ENCODE assay signal across 8 cellular contexts in genomic region chr20:4026093-4026601, GRCh38. TPM values are rescaled to one million over a fixed set of nuclear protein-coding genes. Genes with fewer than 3 reads are reported as not detected.
DNase-seq lines count a peak whose midpoint lies in the region; ATAC-seq and TF ChIP-seq lines count a peak whose summit lies in the region.

No MANE protein-coding gene starts in this region.

- H2AFZ ChIP-seq in hepatocyte = no peak overlapping the region

- CTCF ChIA-PET in activated CD8-positive, alpha-beta memory T cell treated with anti-CD3 and anti-CD28 coated beads, Interleukin-2, amount 10 ng/mL, durations not matched to agents 7 days and 5 days (lab: Charles Lee) = interaction anchor here (0.7 to 1.1 kb wide), 4 partner anchors 19 to 66 kb away, joined by 3 to 4 read pairs (median 3); no protein-coding TSS in a partner anchor
- CTCF ChIA-PET in WTC11 (lab: Charles Lee) = interaction anchor here (0.6 to 2.3 kb wide), 20 partner anchors 9 to 1197 kb away, joined by 3 to 18 read pairs (median 4); partner anchors contain the start of genes RNF24 and SPEF1

- H3K27ac Mint-ChIP-seq in activated CD8-positive, alpha-beta memory T cell treated with anti-CD3 and anti-CD28 coated beads, Interleukin-2, amount 10 ng/mL, durations not matched to agents 7 days and 5 days = no peak overlapping the region
- H3K27ac Mint-ChIP-seq in WTC11 = no peak overlapping the region

- H3K4me2 ChIP-seq in hepatocyte = no peak overlapping the region

- H3K27me3 ChIP-seq in hepatocyte = no peaks in the 10 kb centered on the region
- H3K27me3 ChIP-seq in uterus = no peaks in the 10 kb centered on the region

- POLR2A ChIA-PET in WTC11 (lab: Charles Lee) = interaction anchor here (0.8 kb wide), 1 partner anchor 319 kb away, joined by 3 read pairs; no protein-coding TSS in a partner anchor

- H3K27ac ChIP-seq in hepatocyte = peak overlapping the region; percentile 68
- peak overlapping the region in 1 of 2 donors; percentile 43 for H3K27ac ChIP-seq in uterus

- no peaks in the 10 kb centered on the region for H3K79me2 ChIP-seq in hepatocyte

- H3K9me3 ChIP-seq in hepatocyte (ENCODE audit: low read depth) = no peaks in the 10 kb centered on the region
- H3K9me3 ChIP-seq in uterus = no peaks in the 10 kb centered on the region

- TF ChIP-seq CTCF in WTC11 (IDR thresholded peaks at IDR 0.05) (no peak), hepatocyte (IDR thresholded peaks at IDR 0.05; ENCODE audit: poor library complexity) (peak; percentile 33), uterus (IDR thresholded peaks at IDR 0.05) (peak; percentile 25 to 45 (median 40))

- TF ChIP-seq POLR2A in uterus (IDR thresholded peaks at IDR 0.05) = no peak

- WGBS in hepatocyte (ENCODE audit: low lambda C conversion rate, missing lambda C conversion rate) = 53% methylated on average over 4 of the region's 4 CpGs

- H3K4me3 Mint-ChIP-seq in activated CD8-positive, alpha-beta memory T cell treated with anti-CD3 and anti-CD28 coated beads, Interleukin-2, amount 10 ng/mL, durations not matched to agents 7 days and 5 days = no peak overlapping the region
- no peak overlapping the region for H3K4me3 Mint-ChIP-seq in WTC11

- H3K36me3 ChIP-seq in hepatocyte (replicated peaks; ENCODE audit: insufficient read depth, low read depth) (no peaks in the 10 kb centered on the region), uterus (no peaks in the 10 kb centered on the region)

- no peaks in the 10 kb centered on the region for H3K4me1 Mint-ChIP-seq in activated CD8-positive, alpha-beta memory T cell treated with anti-CD3 and anti-CD28 coated beads, Interleukin-2, amount 10 ng/mL, durations not matched to agents 7 days and 5 days
- peaks cover 43% of the 10 kb centered on the region for H3K4me1 Mint-ChIP-seq in WTC11

- H3K9me2 ChIP-seq in hepatocyte (replicated peaks; ENCODE audit: insufficient read depth) = no peaks in the 10 kb centered on the region

- intact Hi-C loops in uterus (cut with DNase I; ENCODE audit: low total_unique reads) = no loop called here

- H3K36me3 Mint-ChIP-seq in activated CD8-positive, alpha-beta memory T cell treated with anti-CD3 and anti-CD28 coated beads, Interleukin-2, amount 10 ng/mL, durations not matched to agents 7 days and 5 days = no peaks in the 10 kb centered on the region
- peaks cover 22% of the 10 kb centered on the region for H3K36me3 Mint-ChIP-seq in WTC11

- ATAC-seq in activated CD8-positive, alpha-beta memory T cell treated with anti-CD3 and anti-CD28 coated beads, Interleukin-2, amount 10 ng/mL, durations not matched to agents 7 days and 5 days = peak; percentile 23
- ATAC-seq in WTC11 = peak; percentile 84
- ATAC-seq in GM19452 (IDR thresholded peaks at IDR 0.05; ENCODE audit: unreplicated experiment) = no peak
- ATAC-seq in GM21526 (IDR thresholded peaks at IDR 0.05; ENCODE audit: low FRiP score, unreplicated experiment) = no peak
- ATAC-seq in HG03108 (IDR thresholded peaks at IDR 0.05; ENCODE audit: unreplicated experiment) = no peak

- no peaks in the 10 kb centered on the region for H3K9me3 Mint-ChIP-seq in activated CD8-positive, alpha-beta memory T cell treated with anti-CD3 and anti-CD28 coated beads, Interleukin-2, amount 10 ng/mL, durations not matched to agents 7 days and 5 days (ENCODE audit: low read depth)
- H3K9me3 Mint-ChIP-seq in WTC11 = peaks cover 23% of the 10 kb centered on the region

- H3K27me3 Mint-ChIP-seq in activated CD8-positive, alpha-beta memory T cell treated with anti-CD3 and anti-CD28 coated beads, Interleukin-2, amount 10 ng/mL, durations not matched to agents 7 days and 5 days = peaks cover 48% of the 10 kb centered on the region
- H3K27me3 Mint-ChIP-seq in WTC11 (ENCODE audit: low read depth) = peaks cover 45% of the 10 kb centered on the region

- no peak overlapping the region for H3K4me3 ChIP-seq in hepatocyte
- H3K4me3 ChIP-seq in uterus = no peak overlapping the region

- H3K4me1 ChIP-seq in hepatocyte (ENCODE audit: insufficient read depth) (peaks cover 9% of the 10 kb centered on the region), uterus (no peaks in the 10 kb centered on the region)

- no peak for DNase-seq in activated CD8-positive, alpha-beta memory T cell treated with anti-CD3 and anti-CD28 coated beads, Interleukin-2, amount 10 ng/mL, durations not matched to agents 7 days and 5 days
- DNase-seq in activated CD8-positive, alpha-beta memory T cell treated with anti-CD3 and anti-CD28 coated beads, Interleukin-2, amount 50 U/mL, for 48 hours = no peak
- DNase-seq in WTC11 (ENCODE audit: low spot score) = no peak
- peak; percentile 53 for DNase-seq in hepatocyte (ENCODE audit: low spot score)
- peak in 1 of 2 donors; percentile 39 for DNase-seq in uterus

- no peaks in the 10 kb centered on the region for H4K20me1 ChIP-seq in hepatocyte (ENCODE audit: insufficient read depth, poor library complexity, severe bottlenecking)

TF ChIP-seq in WTC11, 78 proteins besides CTCF, POLR2A, EP300 and RAD21 (continues in another document):
- TF ChIP-seq NR3C1 (CRISPR knock-in tag; conservative IDR thresholded peaks at IDR 0.05; ENCODE audit: low read depth) = no peak
- no peak for TF ChIP-seq ESRRA (CRISPR knock-in tag; IDR thresholded peaks at IDR 0.05; ENCODE audit: borderline replicate concordance)
- TF ChIP-seq PRRX2 (CRISPR knock-in tag; IDR thresholded peaks at IDR 0.05) = no peak
- TF ChIP-seq NFE2L1 (CRISPR knock-in tag; IDR thresholded peaks at IDR 0.05) = no peak
- TF ChIP-seq, protein P1, sequence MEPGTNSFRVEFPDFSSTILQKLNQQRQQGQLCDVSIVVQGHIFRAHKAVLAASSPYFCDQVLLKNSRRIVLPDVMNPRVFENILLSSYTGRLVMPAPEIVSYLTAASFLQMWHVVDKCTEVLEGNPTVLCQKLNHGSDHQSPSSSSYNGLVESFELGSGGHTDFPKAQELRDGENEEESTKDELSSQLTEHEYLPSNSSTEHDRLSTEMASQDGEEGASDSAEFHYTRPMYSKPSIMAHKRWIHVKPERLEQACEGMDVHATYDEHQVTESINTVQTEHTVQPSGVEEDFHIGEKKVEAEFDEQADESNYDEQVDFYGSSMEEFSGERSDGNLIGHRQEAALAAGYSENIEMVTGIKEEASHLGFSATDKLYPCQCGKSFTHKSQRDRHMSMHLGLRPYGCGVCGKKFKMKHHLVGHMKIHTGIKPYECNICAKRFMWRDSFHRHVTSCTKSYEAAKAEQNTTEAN (CRISPR knock-in tag; IDR thresholded peaks at IDR 0.05) = no peak
- TF ChIP-seq ZNF138 (CRISPR knock-in tag; conservative IDR thresholded peaks at IDR 0.05) = no peak
- TF ChIP-seq ARID4B (CRISPR knock-in tag; IDR thresholded peaks at IDR 0.05; ENCODE audit: borderline replicate concordance) = no peak
- TF ChIP-seq NFATC4 (CRISPR knock-in tag; IDR thresholded peaks at IDR 0.05) = no peak
- TF ChIP-seq ZNF425 (CRISPR knock-in tag; conservative IDR thresholded peaks at IDR 0.05) = no peak

RNA-seq across cellular contexts. Expression of gene RNF24, which starts 10.8 kb away (rescaled TPM):
- total RNA-seq in activated CD8-positive, alpha-beta memory T cell treated with anti-CD3 and anti-CD28 coated beads, Interleukin-2, amount 10 ng/mL, durations not matched to agents 7 days and 5 days = 10 to 100 TPM; 10.5 to 13.6 TPM
- total RNA-seq in WTC11 (2021) (11.0 to 12.5 TPM (median 11.7 TPM) in 3 replicates), hepatocyte (16.2 and 16.4 TPM in 2 replicates), uterus (10 to 100 TPM in 3 of 4 donors, 1 to 10 TPM in 1; 2.3 to 23.8 (median 16.9) TPM)
- polyA plus RNA-seq in hepatocyte = 23.2 and 24.4 TPM in 2 replicates

Comparison
In these comparisons a context has a peak if more than half of its experiments do, and no peak if none do; other contexts are left out.
1. ATAC-seq: peak in activated CD8-positive, alpha-beta memory T cell treated with anti-CD3 and anti-CD28 coated beads, Interleukin-2, amount 10 ng/mL, durations not matched to agents 7 days and 5 days (single experiment) and WTC11 (single experiment); none in GM19452 (single experiment), GM21526 (single experiment) and HG03108 (single experiment).